In the genomic region with DNA sequence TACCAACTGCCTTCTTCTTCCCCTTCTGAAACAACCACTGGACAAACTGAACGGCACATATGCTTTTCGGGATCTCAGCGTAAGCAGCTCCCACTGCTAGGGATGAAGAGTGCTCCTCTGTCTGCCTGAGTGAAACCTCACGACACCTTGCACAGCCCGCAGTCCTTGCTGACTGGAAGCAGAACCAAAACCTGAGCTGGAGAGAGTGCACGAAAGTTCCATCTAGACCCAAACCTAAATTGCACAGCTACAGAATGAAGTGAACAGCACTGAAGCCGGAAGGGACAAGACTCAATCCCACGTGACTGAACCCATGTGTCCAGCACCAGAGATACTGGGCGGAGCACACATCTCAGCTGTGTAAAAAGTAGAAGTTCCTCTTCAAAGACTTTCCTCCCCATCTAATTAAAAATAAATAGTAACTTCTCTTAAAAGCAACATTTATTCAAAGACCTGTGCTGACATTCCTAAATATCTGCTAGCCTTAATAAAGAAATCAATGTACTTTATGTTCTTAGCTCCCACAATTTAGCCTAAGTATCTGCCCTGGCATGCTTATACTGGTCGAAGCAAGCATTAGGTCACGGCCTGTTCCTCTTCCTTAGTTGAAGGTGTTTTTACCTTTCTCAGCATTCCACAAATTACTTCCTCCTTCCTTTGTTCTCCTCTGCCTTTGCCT, we compare ENCODE assay signal across 8 cellular contexts.
DNase-seq lines count a peak whose midpoint lies in the region; ATAC-seq, FAIRE-seq and TF ChIP-seq lines count a peak whose summit lies in the region.
"Not testable (repeated sequence)": the region's sequence is repeated elsewhere in the genome, so short reads cannot be mapped to it uniquely, and the experiment has no call there.

No MANE protein-coding gene starts in this region.

- H3K4me2 ChIP-seq in SU-DHL-6 (ENCODE audit: low read depth, low read length, poor library complexity, severe bottlenecking), result peak overlapping the region; percentile 47
- H3K4me2 ChIP-seq in astrocyte (ENCODE audit: low read length), result not testable (repeated sequence)

- peaks cover 28% of the 10 kb centered on the region; the same call in 1 of the 2 replicates for H4K20me1 ChIP-seq in SU-DHL-6 (ENCODE audit: low read depth, low read length)
- H4K20me1 ChIP-seq in astrocyte (ENCODE audit: insufficient read depth, low read length), result peaks cover 96% of the 10 kb centered on the region

- not testable (repeated sequence) for H3K4me3 ChIP-seq in HEK293 (ENCODE audit: low read depth, low read length); SU-DHL-6 (ENCODE audit: insufficient read depth, low read length, poor library complexity, severe bottlenecking); astrocyte (ENCODE audit: insufficient read depth, low read depth, low read length); iPS-15b (ENCODE audit: low read depth, low read length)

- not testable (repeated sequence) for FAIRE-seq in astrocyte (lab: Jason Lieb, UNC)

- not testable (repeated sequence) for H3K36me3 ChIP-seq in HEK293 (ENCODE audit: control insufficient read depth in 2 of 2, insufficient read depth in 1 of 2, low read length in 2 of 2); SU-DHL-6 (ENCODE audit: low read length); astrocyte (ENCODE audit: insufficient read depth, low read length); iPS-15b (ENCODE audit: control insufficient read depth, insufficient read depth, low read length)

- H3K4me1 Mint-ChIP-seq in astrocyte (ENCODE audit: low read depth, unreplicated experiment), result peaks cover 78% of the 10 kb centered on the region

- H3F3A ChIP-seq in SU-DHL-6 (ENCODE audit: insufficient read depth), result not testable (repeated sequence)

- not testable (repeated sequence) for H3K9me3 ChIP-seq in HEK293 (ENCODE audit: control insufficient read depth, insufficient read depth, low read depth, low read length); SU-DHL-6 (ENCODE audit: insufficient read depth, low read length); astrocyte (ENCODE audit: insufficient read depth, low read depth, low read length); iPS-15b (ENCODE audit: control insufficient read depth, insufficient read depth, low read length)

- peak overlapping the region; percentile 10 for H3K27ac Mint-ChIP-seq in astrocyte (ENCODE audit: unreplicated experiment)

- not testable (repeated sequence) for TF ChIP-seq CTCF in HEK293 (tag by site-specific recombination; IDR thresholded peaks at IDR 0.05); SU-DHL-6 (IDR thresholded peaks at IDR 0.05; ENCODE audit: insufficient read depth, low read length, poor library complexity, severe bottlenecking); astrocyte (IDR thresholded peaks at IDR 0.05; ENCODE audit: insufficient read depth, low read depth, low read length)

- peaks cover 21% of the 10 kb centered on the region for H3K36me3 Mint-ChIP-seq in astrocyte (ENCODE audit: low read depth, unreplicated experiment)

- H3K27me3 Mint-ChIP-seq in astrocyte (ENCODE audit: low read depth, unreplicated experiment), result not testable (repeated sequence)

- H3K79me2 ChIP-seq in SU-DHL-6 (ENCODE audit: insufficient read depth, low read length) (peaks cover 95% of the 10 kb centered on the region), astrocyte (ENCODE audit: insufficient read depth, low read length) (peaks cover 97% of the 10 kb centered on the region)

- peak; percentile 65 for ATAC-seq in GM19023 (IDR thresholded peaks at IDR 0.05; ENCODE audit: unreplicated experiment)
- peak; percentile 52 for ATAC-seq in HG03439 (IDR thresholded peaks at IDR 0.05; ENCODE audit: unreplicated experiment)

- H3K9me2 ChIP-seq in SU-DHL-6 (replicated peaks; ENCODE audit: insufficient read depth, low read length), result not testable (repeated sequence)

- H3K4me1 ChIP-seq in HEK293 (ENCODE audit: control insufficient read depth, insufficient read depth, low read length) (peaks cover 48% of the 10 kb centered on the region), astrocyte (ENCODE audit: insufficient read depth, low read length) (peaks cover 49% of the 10 kb centered on the region), iPS-15b (ENCODE audit: control insufficient read depth, insufficient read depth, low read length) (peaks cover 20% of the 10 kb centered on the region)

- H3K27me3 ChIP-seq in SU-DHL-6 (ENCODE audit: low read length); astrocyte (ENCODE audit: insufficient read depth, low read length); iPS-15b (ENCODE audit: control insufficient read depth, insufficient read depth, low read length): not testable (repeated sequence)

- peak overlapping the region; percentile 1; the same call in 1 of the 2 replicates for H3K9ac ChIP-seq in SU-DHL-6 (ENCODE audit: low read length)
- not testable (repeated sequence) for H3K9ac ChIP-seq in astrocyte (ENCODE audit: low read length)
- H3K9ac ChIP-seq in iPS-15b (ENCODE audit: low read depth, low read length), result peak overlapping the region; percentile 42

- CTCF ChIA-PET in HEK293 (lab: Yijun Ruan, JAX), result not testable (repeated sequence)

- not testable (repeated sequence) for H2AFZ ChIP-seq in SU-DHL-6 (ENCODE audit: low read depth, low read length, severe bottlenecking); astrocyte (ENCODE audit: low read depth, low read length)

- not testable (repeated sequence) for H3K27ac ChIP-seq in HEK293 (ENCODE audit: extremely low read depth, low read depth, low read length); astrocyte (ENCODE audit: low read depth, low read length)
- peak overlapping the region; percentile 61 for H3K27ac ChIP-seq in SU-DHL-6 (ENCODE audit: low read depth, low read length)

- DNase-seq in CD1c-positive myeloid dendritic cell (ENCODE audit: extremely low spot score), result peak; percentile 75
- DNase-seq in astrocyte (ENCODE audit: low read depth), result not testable (repeated sequence)
- DNase-seq in putamen (ENCODE audit: low spot score), result peak; percentile 50

- H3K9me3 Mint-ChIP-seq in astrocyte (ENCODE audit: unreplicated experiment), result not testable (repeated sequence)

- peak overlapping the region; percentile 58 for H3K4me3 Mint-ChIP-seq in astrocyte (ENCODE audit: unreplicated experiment)

- POLR2A ChIA-PET in HEK293 (lab: Yijun Ruan, JAX), result not testable (repeated sequence)

TF ChIP-seq in HEK293, 187 proteins besides CTCF, POLR2A, EP300 and RAD21:
- peak; percentile 40; the same call in 1 of the 2 replicates for TF ChIP-seq PRDM1 (tag by site-specific recombination; IDR thresholded peaks at IDR 0.05)
